1 cellular context compared by ENCODE assay signal in genomic region chr2:1795842-1796580, GRCh38.
A peak's percentile ranks its signal among the peaks of the same experiment; 100 is the strongest.
TF ChIP-seq lines count a peak whose summit lies in the region.

No MANE protein-coding gene starts in this region.

TF ChIP-seq in K562, 482 proteins besides CTCF, POLR2A, EP300 and RAD21:
- TF ChIP-seq PML (IDR thresholded peaks at IDR 0.05; ENCODE audit: low read length): no peak
- no peak for TF ChIP-seq MITF (IDR thresholded peaks at IDR 0.05)
- TF ChIP-seq ZNF316 (IDR thresholded peaks at IDR 0.05): no peak
- TF ChIP-seq USF2 (CRISPR knock-in tag; IDR thresholded peaks at IDR 0.05): peak; percentile 12; the same call in 1 of the 2 replicates
- no peak for TF ChIP-seq CHD7 (IDR thresholded peaks at IDR 0.05; ENCODE audit: low read depth, low read length)
- TF ChIP-seq COPS2 (conservative IDR thresholded peaks at IDR 0.05): no peak
- TF ChIP-seq FOXP1 (CRISPR knock-in tag; IDR thresholded peaks at IDR 0.05): no peak
- no peak for TF ChIP-seq FOXA3 (CRISPR knock-in tag; conservative IDR thresholded peaks at IDR 0.05 in 1 of 2, IDR thresholded peaks at IDR 0.05 in 1 of 2)
TF ChIP-seq in K562: peak in this region for 1.
